18 cellular contexts compared by ENCODE assay signal in the genomic region with DNA sequence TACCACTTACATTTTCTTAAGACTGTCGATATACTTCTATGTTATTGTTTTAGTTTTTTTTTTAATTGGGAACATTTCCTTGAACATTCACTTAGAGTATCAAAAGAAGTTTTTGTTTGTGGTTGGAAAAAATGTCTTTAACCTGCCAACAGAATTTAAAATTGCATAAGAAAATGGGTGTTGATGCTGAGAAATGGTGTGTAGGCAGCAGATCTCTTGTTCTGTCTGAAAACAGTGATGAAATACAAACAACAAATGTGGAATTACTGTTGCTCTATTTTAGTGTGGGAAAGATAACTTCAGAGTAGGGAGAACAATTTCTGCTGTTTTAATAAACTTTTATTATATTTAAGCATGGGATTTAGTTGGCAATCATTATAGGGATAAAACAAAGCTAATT.
DNase-seq lines count a peak whose midpoint lies in the region; ATAC-seq and TF ChIP-seq lines count a peak whose summit lies in the region.
"Had no signal": no experiment of that assay in that cellular context is flagged by ENCODE, and none has a peak within 500 bp of the region (broad histone marks: within the 10 kb centered on the region; RNA-seq: fewer than 3 reads in every experiment).

No MANE protein-coding gene starts in this region.

- no peak for TF ChIP-seq CTCF in chondrocyte (IDR thresholded peaks at IDR 0.05)
- no peak for TF ChIP-seq CTCF in right atrium auricular region (IDR thresholded peaks at IDR 0.05)
- no peak for TF ChIP-seq CTCF in suprapubic skin (IDR thresholded peaks at IDR 0.05)

- H3K36me3 ChIP-seq in right atrium auricular region = no peaks in the 10 kb centered on the region
- H3K36me3 ChIP-seq in suprapubic skin = no peaks in the 10 kb centered on the region
- H3K36me3 ChIP-seq: upper lobe of right lung had no signal

- peaks cover 36% of the 10 kb centered on the region for H3K4me1 Mint-ChIP-seq in chondrocyte (ENCODE audit: low read depth)

- DNase-seq in HCEC 1CT (peak; percentile 5), chondrocyte (ENCODE audit: low spot score) (no peak), right atrium auricular region (ENCODE audit: low spot score) (no peak), suprapubic skin (ENCODE audit: low spot score in 2 of 2) (no peak), NCI-H446 (lab: John Stamatoyannopoulos, UW) (no peak)
- no peak for DNase-seq in activated CD4-positive, CD25-positive, alpha-beta regulatory T cell (lab: John Stamatoyannopoulos, UW)
- DNase-seq: activated CD4-positive, alpha-beta T cell treated with anti-CD3 and anti-CD28 coated beads for 1 hour; activated CD8-positive, alpha-beta memory T cell treated with anti-CD3 and anti-CD28 coated beads, Interleukin-2, amount 50 U/mL, for 48 hours; CD8-positive, alpha-beta T cell; immature natural killer cell; stimulated activated CD4-positive, alpha-beta T cell treated with anti-CD3 and anti-CD28 coated beads, Interleukin-4, amount 100 ng/mL, for 1 hour; upper lobe of right lung had no signal

- no peak overlapping the region for H3K4me3 Mint-ChIP-seq in chondrocyte (ENCODE audit: unreplicated experiment)
- H3K4me3 Mint-ChIP-seq: activated naive CD4-positive, alpha-beta T cell treated with anti-CD3 and anti-CD28 coated beads, Interleukin-2, amount 50 U/mL, for 24 hours; CD8-positive, alpha-beta T cell; GM23338; immature natural killer cell; T-helper 1 cell treated with Interleukin-12 subunit alpha and Interleukin-12 subunit beta and Interleukin-4 antibody, amounts not matched to agents 30 μg/mL and 1 μg/mL, for 36 hours had no signal

- no peak for TF ChIP-seq EP300 in suprapubic skin (IDR thresholded peaks at IDR 0.05)

- 51% methylated on average over 1 of the region's 1 CpG for WGBS in suprapubic skin

- H3K36me3 Mint-ChIP-seq in chondrocyte (ENCODE audit: low read depth) = peaks cover 2% of the 10 kb centered on the region

- H3K27ac Mint-ChIP-seq in chondrocyte (ENCODE audit: unreplicated experiment) = peak overlapping the region; percentile 68
- H3K27ac Mint-ChIP-seq: activated naive CD4-positive, alpha-beta T cell treated with anti-CD3 and anti-CD28 coated beads, Interleukin-2, amount 50 U/mL, for 24 hours; CD8-positive, alpha-beta T cell; GM23338; immature natural killer cell; T-helper 1 cell treated with Interleukin-12 subunit alpha and Interleukin-12 subunit beta and Interleukin-4 antibody, amounts not matched to agents 30 μg/mL and 1 μg/mL, for 36 hours had no signal

- H3K27ac ChIP-seq in right atrium auricular region (peak overlapping the region; percentile 37 to 78), suprapubic skin (peak overlapping the region; percentile 59)
- H3K27ac ChIP-seq: upper lobe of right lung had no signal

- H3K4me1 ChIP-seq in right atrium auricular region (peaks cover 0 to 29% of the 10 kb centered on the region in 2 donors), suprapubic skin (peaks cover 22% of the 10 kb centered on the region)
- H3K4me1 ChIP-seq: upper lobe of right lung had no signal

- H3K27me3 ChIP-seq in right atrium auricular region (no peaks in the 10 kb centered on the region), suprapubic skin (no peaks in the 10 kb centered on the region)
- H3K27me3 ChIP-seq: upper lobe of right lung had no signal

- H3K9me3 ChIP-seq in right atrium auricular region = peaks cover 0 to 6% of the 10 kb centered on the region in 2 donors
- H3K9me3 ChIP-seq in suprapubic skin = no peaks in the 10 kb centered on the region
- H3K9me3 ChIP-seq: upper lobe of right lung had no signal

- ATAC-seq in HG02642 (IDR thresholded peaks at IDR 0.05; ENCODE audit: poor library complexity, unreplicated experiment) (no peak), HG03521 (IDR thresholded peaks at IDR 0.05; ENCODE audit: unreplicated experiment) (no peak)
- ATAC-seq: CD8-positive, alpha-beta T cell; GM23338; Panc1; upper lobe of right lung had no signal

- no peak for TF ChIP-seq POLR2A in suprapubic skin (IDR thresholded peaks at IDR 0.05)

- H3K4me3 ChIP-seq in right atrium auricular region = no peak overlapping the region
- H3K4me3 ChIP-seq in suprapubic skin = no peak overlapping the region
- H3K4me3 ChIP-seq: GM23338, upper lobe of right lung had no signal

- no peaks in the 10 kb centered on the region for H3K27me3 Mint-ChIP-seq in chondrocyte (ENCODE audit: low read depth)
- H3K27me3 Mint-ChIP-seq: activated naive CD4-positive, alpha-beta T cell treated with anti-CD3 and anti-CD28 coated beads, Interleukin-2, amount 50 U/mL, for 24 hours had no signal

- H3K9me3 Mint-ChIP-seq in chondrocyte (ENCODE audit: low read depth) = no peaks in the 10 kb centered on the region
- H3K9me3 Mint-ChIP-seq: activated naive CD4-positive, alpha-beta T cell treated with anti-CD3 and anti-CD28 coated beads, Interleukin-2, amount 50 U/mL, for 24 hours; GM23338; immature natural killer cell; T-helper 1 cell treated with Interleukin-12 subunit alpha and Interleukin-12 subunit beta and Interleukin-4 antibody, amounts not matched to agents 30 μg/mL and 1 μg/mL, for 36 hours had no signal
